ENCODE assay signal across 20 cellular contexts in genomic region chr4:101184668-101185067, GRCh38.
"Had no signal": no experiment of that assay in that cellular context is flagged by ENCODE, and none has a peak within 500 bp of the region (broad histone marks: within the 10 kb centered on the region; RNA-seq: fewer than 3 reads in every experiment).

No MANE protein-coding gene starts in this region.

- H3K36me3 ChIP-seq: gastroesophageal sphincter, right atrium auricular region, sigmoid colon, thyroid gland, upper lobe of left lung, uterus had no signal

- H3K4me3 ChIP-seq: esophagus squamous epithelium, gastroesophageal sphincter, hepatocyte, right atrium auricular region, sigmoid colon, skin epidermis, stomach, thyroid gland, upper lobe of left lung, uterus had no signal

- DNase-seq: effector memory CD8-positive, alpha-beta T cell; esophagus squamous epithelium; foreskin fibroblast; glutamatergic neuron; kidney; left cardiac atrium; mesendoderm; naive thymus-derived CD8-positive, alpha-beta T cell; posterior cingulate gyrus; sigmoid colon; stimulated activated CD4-positive, alpha-beta T cell treated with anti-CD3 and anti-CD28 coated beads, Interleukin-12 subunit alpha, Interleukin-12 subunit beta, amount 100 ng/mL, for 4 hours; stimulated activated naive CD4-positive, alpha-beta T cell; stomach; thyroid gland; upper lobe of left lung; uterus had no signal

- H3K27me3 ChIP-seq: esophagus squamous epithelium, gastroesophageal sphincter, hepatocyte, right atrium auricular region, sigmoid colon, stomach, thyroid gland, upper lobe of left lung, uterus had no signal

- H3K27ac ChIP-seq: esophagus squamous epithelium, gastroesophageal sphincter, right atrium auricular region, sigmoid colon, skin epidermis, stomach, thyroid gland, upper lobe of left lung, uterus had no signal

- H3K4me1 ChIP-seq: right atrium auricular region, thyroid gland, uterus had no signal

- H3K9me3 ChIP-seq: esophagus squamous epithelium, gastroesophageal sphincter, right atrium auricular region, sigmoid colon, stomach, thyroid gland, upper lobe of left lung, uterus had no signal

- ATAC-seq: effector memory CD8-positive, alpha-beta T cell; gastroesophageal sphincter; left cardiac atrium; naive thymus-derived CD8-positive, alpha-beta T cell had no signal
